Comparison of ENCODE assay signal across 1 cellular context in genomic region chr22:45867906-45868555, GRCh38.
TF ChIP-seq lines count a peak whose summit lies in the region.

No MANE protein-coding gene starts in this region.

TF ChIP-seq in WTC11, 78 proteins besides CTCF, POLR2A, EP300 and RAD21 (continued from another document):
- TF ChIP-seq IRF1 (CRISPR knock-in tag; IDR thresholded peaks at IDR 0.05) = no peak
- no peak for TF ChIP-seq MXD4 (CRISPR knock-in tag; IDR thresholded peaks at IDR 0.05; ENCODE audit: borderline replicate concordance)
- TF ChIP-seq HMGA2 (CRISPR knock-in tag; IDR thresholded peaks at IDR 0.05) = no peak
- no peak for TF ChIP-seq KAT7 (CRISPR knock-in tag; IDR thresholded peaks at IDR 0.05; ENCODE audit: borderline replicate concordance)
- TF ChIP-seq ELF4 (CRISPR knock-in tag; IDR thresholded peaks at IDR 0.05; ENCODE audit: low read depth) = no peak
- no peak for TF ChIP-seq ZNF121 (CRISPR knock-in tag; IDR thresholded peaks at IDR 0.05)
TF ChIP-seq in WTC11: peak in this region for 0.
